ENCODE assay signal across 20 cellular contexts in the genomic region with DNA sequence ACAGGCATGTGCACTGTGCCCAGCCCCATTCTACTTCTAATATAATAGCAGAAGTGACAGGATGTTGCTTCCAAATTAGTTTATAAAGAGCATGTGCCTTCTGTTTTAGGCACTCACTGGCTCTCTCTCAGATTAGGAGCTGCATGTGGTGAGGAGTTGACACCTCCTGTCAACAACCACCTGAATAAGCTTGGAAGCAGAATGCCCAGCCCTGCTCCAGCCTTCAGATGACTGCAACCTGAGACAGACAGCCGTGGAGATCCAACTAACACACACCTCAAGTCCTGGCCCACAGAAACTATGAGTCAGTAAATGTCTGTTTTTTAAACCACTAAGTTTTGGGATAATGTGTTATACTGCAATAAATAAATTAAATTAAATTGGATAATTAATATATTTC.
DNase-seq lines count a peak whose midpoint lies in the region; ATAC-seq and TF ChIP-seq lines count a peak whose summit lies in the region.
"Had no signal": no experiment of that assay in that cellular context is flagged by ENCODE, and none has a peak within 500 bp of the region (broad histone marks: within the 10 kb centered on the region; RNA-seq: fewer than 3 reads in every experiment).

No MANE protein-coding gene starts in this region.

- H3K4me3 Mint-ChIP-seq in stimulated activated naive B cell treated with anti-CD40 and anti-IgM and Interleukin-4, amounts not matched to agents 10 μg/mL and 1 μg/mL and 100 μg/mL, for 72 hours = no peak overlapping the region
- H3K4me3 Mint-ChIP-seq: stimulated activated memory B cell treated with anti-CD40 and anti-IgM and Interleukin-4, amounts not matched to agents 10 μg/mL and 1 μg/mL and 100 μg/mL, for 72 hours had no signal

- TF ChIP-seq RAD21 in Ishikawa (IDR thresholded peaks at IDR 0.05; ENCODE audit: low read depth) = no peak

- peaks cover 0 to 3% of the 10 kb centered on the region in 2 donors for H3K27me3 Mint-ChIP-seq in stimulated activated naive B cell treated with anti-CD40 and anti-IgM and Interleukin-4, amounts not matched to agents 10 μg/mL and 1 μg/mL and 100 μg/mL, for 72 hours
- H3K27me3 Mint-ChIP-seq: stimulated activated memory B cell treated with anti-CD40 and anti-IgM and Interleukin-4, amounts not matched to agents 10 μg/mL and 1 μg/mL and 100 μg/mL, for 72 hours had no signal

- no peak overlapping the region for H3K4me3 ChIP-seq in epithelial cell of esophagus (ENCODE audit: low read length)
- H3K4me3 ChIP-seq: coronary artery, transverse colon had no signal

- peaks cover 0 to 5% of the 10 kb centered on the region in 2 donors for H3K9me3 Mint-ChIP-seq in stimulated activated naive B cell treated with anti-CD40 and anti-IgM and Interleukin-4, amounts not matched to agents 10 μg/mL and 1 μg/mL and 100 μg/mL, for 72 hours

- no peak for TF ChIP-seq EP300 in Ishikawa (IDR thresholded peaks at IDR 0.05; ENCODE audit: borderline replicate concordance)

- no peak for ATAC-seq in stimulated activated naive B cell treated with anti-CD40 and anti-IgM and Interleukin-4, amounts not matched to agents 10 μg/mL and 1 μg/mL and 100 μg/mL, for 72 hours (replicated peaks)
- no peak for ATAC-seq in HG02884 (IDR thresholded peaks at IDR 0.05; ENCODE audit: unreplicated experiment)
- ATAC-seq: left colon; stimulated activated memory B cell treated with anti-CD40 and anti-IgM and Interleukin-4, amounts not matched to agents 10 μg/mL and 1 μg/mL and 100 μg/mL, for 72 hours had no signal

- peaks cover 4 to 7% of the 10 kb centered on the region in 2 donors for H3K4me1 Mint-ChIP-seq in stimulated activated naive B cell treated with anti-CD40 and anti-IgM and Interleukin-4, amounts not matched to agents 10 μg/mL and 1 μg/mL and 100 μg/mL, for 72 hours
- H3K4me1 Mint-ChIP-seq: stimulated activated memory B cell treated with anti-CD40 and anti-IgM and Interleukin-4, amounts not matched to agents 10 μg/mL and 1 μg/mL and 100 μg/mL, for 72 hours had no signal

- H3K36me3 Mint-ChIP-seq in stimulated activated naive B cell treated with anti-CD40 and anti-IgM and Interleukin-4, amounts not matched to agents 10 μg/mL and 1 μg/mL and 100 μg/mL, for 72 hours = peaks cover 3 to 4% of the 10 kb centered on the region in 2 donors
- H3K36me3 Mint-ChIP-seq: stimulated activated memory B cell treated with anti-CD40 and anti-IgM and Interleukin-4, amounts not matched to agents 10 μg/mL and 1 μg/mL and 100 μg/mL, for 72 hours had no signal

- no peak overlapping the region for H3K27ac Mint-ChIP-seq in stimulated activated naive B cell treated with anti-CD40 and anti-IgM and Interleukin-4, amounts not matched to agents 10 μg/mL and 1 μg/mL and 100 μg/mL, for 72 hours
- H3K27ac Mint-ChIP-seq: stimulated activated memory B cell treated with anti-CD40 and anti-IgM and Interleukin-4, amounts not matched to agents 10 μg/mL and 1 μg/mL and 100 μg/mL, for 72 hours had no signal

- TF ChIP-seq CTCF in epithelial cell of esophagus (IDR thresholded peaks at IDR 0.05; ENCODE audit: insufficient read depth, low read depth, low read length, missing control alignments) = no peak

- no peak for TF ChIP-seq POLR2A in erythroblast (IDR thresholded peaks at IDR 0.05; ENCODE audit: low read length)

- DNase-seq in ELR (ENCODE audit: low read depth) = peak; percentile 55
- peak; percentile 98 for DNase-seq in epithelial cell of esophagus (ENCODE audit: low read depth)
- DNase-seq in kidney glomerular epithelial cell (lab: John Stamatoyannopoulos, UW) = peak; percentile 40
- no peak for DNase-seq in activated naive CD4-positive, alpha-beta T cell (lab: John Stamatoyannopoulos, UW)
- DNase-seq in stimulated activated naive B cell treated with anti-CD40 and anti-IgM and Interleukin-4, amounts not matched to agents 10 μg/mL and 1 μg/mL and 100 μg/mL, for 72 hours = no peak
- DNase-seq in erythroblast (lab: John Stamatoyannopoulos, UW) = no peak
- DNase-seq: activated CD4-positive, alpha-beta T cell treated with anti-CD3 and anti-CD28 coated beads for 4 hours; activated CD8-positive, alpha-beta memory T cell treated with anti-CD3 and anti-CD28 coated beads, Interleukin-2, amount 50 U/mL, for 4 hours; activated gamma-delta T cell treated with Interleukin-2 at 50 U/mL for 16 hours; aorta; BE2C; KBM-7; left colon; NCI-H1092 treated with DMSO at 0.1 percent for 48 hours; small intestine; transverse colon had no signal

TF ChIP-seq in Ishikawa, 13 proteins besides CTCF, POLR2A, EP300 and RAD21:
- TF ChIP-seq, protein P1, sequence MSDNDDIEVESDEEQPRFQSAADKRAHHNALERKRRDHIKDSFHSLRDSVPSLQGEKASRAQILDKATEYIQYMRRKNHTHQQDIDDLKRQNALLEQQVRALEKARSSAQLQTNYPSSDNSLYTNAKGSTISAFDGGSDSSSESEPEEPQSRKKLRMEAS (IDR thresholded peaks at IDR 0.05) = peak; percentile 66
- no peak for TF ChIP-seq TEAD4 (IDR thresholded peaks at IDR 0.05)
- TF ChIP-seq, protein P2, sequence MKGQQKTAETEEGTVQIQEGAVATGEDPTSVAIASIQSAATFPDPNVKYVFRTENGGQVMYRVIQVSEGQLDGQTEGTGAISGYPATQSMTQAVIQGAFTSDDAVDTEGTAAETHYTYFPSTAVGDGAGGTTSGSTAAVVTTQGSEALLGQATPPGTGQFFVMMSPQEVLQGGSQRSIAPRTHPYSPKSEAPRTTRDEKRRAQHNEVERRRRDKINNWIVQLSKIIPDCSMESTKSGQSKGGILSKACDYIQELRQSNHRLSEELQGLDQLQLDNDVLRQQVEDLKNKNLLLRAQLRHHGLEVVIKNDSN (IDR thresholded peaks at IDR 0.05) = no peak
- TF ChIP-seq, protein P3, sequence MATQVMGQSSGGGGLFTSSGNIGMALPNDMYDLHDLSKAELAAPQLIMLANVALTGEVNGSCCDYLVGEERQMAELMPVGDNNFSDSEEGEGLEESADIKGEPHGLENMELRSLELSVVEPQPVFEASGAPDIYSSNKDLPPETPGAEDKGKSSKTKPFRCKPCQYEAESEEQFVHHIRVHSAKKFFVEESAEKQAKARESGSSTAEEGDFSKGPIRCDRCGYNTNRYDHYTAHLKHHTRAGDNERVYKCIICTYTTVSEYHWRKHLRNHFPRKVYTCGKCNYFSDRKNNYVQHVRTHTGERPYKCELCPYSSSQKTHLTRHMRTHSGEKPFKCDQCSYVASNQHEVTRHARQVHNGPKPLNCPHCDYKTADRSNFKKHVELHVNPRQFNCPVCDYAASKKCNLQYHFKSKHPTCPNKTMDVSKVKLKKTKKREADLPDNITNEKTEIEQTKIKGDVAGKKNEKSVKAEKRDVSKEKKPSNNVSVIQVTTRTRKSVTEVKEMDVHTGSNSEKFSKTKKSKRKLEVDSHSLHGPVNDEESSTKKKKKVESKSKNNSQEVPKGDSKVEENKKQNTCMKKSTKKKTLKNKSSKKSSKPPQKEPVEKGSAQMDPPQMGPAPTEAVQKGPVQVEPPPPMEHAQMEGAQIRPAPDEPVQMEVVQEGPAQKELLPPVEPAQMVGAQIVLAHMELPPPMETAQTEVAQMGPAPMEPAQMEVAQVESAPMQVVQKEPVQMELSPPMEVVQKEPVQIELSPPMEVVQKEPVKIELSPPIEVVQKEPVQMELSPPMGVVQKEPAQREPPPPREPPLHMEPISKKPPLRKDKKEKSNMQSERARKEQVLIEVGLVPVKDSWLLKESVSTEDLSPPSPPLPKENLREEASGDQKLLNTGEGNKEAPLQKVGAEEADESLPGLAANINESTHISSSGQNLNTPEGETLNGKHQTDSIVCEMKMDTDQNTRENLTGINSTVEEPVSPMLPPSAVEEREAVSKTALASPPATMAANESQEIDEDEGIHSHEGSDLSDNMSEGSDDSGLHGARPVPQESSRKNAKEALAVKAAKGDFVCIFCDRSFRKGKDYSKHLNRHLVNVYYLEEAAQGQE (IDR thresholded peaks at IDR 0.05; ENCODE audit: low read depth) = no peak
- TF ChIP-seq TAF1 (IDR thresholded peaks at IDR 0.05; ENCODE audit: low read depth) = no peak
- TF ChIP-seq YY1 (IDR thresholded peaks at IDR 0.05; ENCODE audit: low read depth) = no peak
- no peak for TF ChIP-seq FOXM1 (IDR thresholded peaks at IDR 0.05; ENCODE audit: borderline replicate concordance, low read depth)
- TF ChIP-seq CREB1 (IDR thresholded peaks at IDR 0.05; ENCODE audit: low read depth) = no peak

Comparison
In these comparisons a context has a peak if more than half of its experiments do, and no peak if none do; other contexts are left out.
1. DNase-seq: peak in ELR (single experiment), epithelial cell of esophagus (single experiment) and kidney glomerular epithelial cell (single experiment); none in activated naive CD4-positive, alpha-beta T cell (0 of 4), stimulated activated naive B cell treated with anti-CD40 and anti-IgM and Interleukin-4, amounts not matched to agents 10 μg/mL and 1 μg/mL and 100 μg/mL, for 72 hours (single experiment) and erythroblast (0 of 2).